In genomic region chr16:8372141-8372540, GRCh38 we compare ENCODE assay signal across 30 cellular contexts.
"Had no signal": no experiment of that assay in that cellular context is flagged by ENCODE, and none has a peak within 500 bp of the region (broad histone marks: within the 10 kb centered on the region; RNA-seq: fewer than 3 reads in every experiment).

No MANE protein-coding gene starts in this region.

- H3K36me3 ChIP-seq: ascending aorta, cardiac muscle cell, WERI-Rb-1 had no signal

- H3K4me3 ChIP-seq: ascending aorta, cardiac muscle cell had no signal

- H3K27ac ChIP-seq: ascending aorta, cardiac muscle cell, WERI-Rb-1 had no signal

- H3K27me3 ChIP-seq: ascending aorta, cardiac muscle cell had no signal

- FAIRE-seq: bronchial epithelial cell had no signal

- H3K4me1 ChIP-seq: ascending aorta had no signal

- DNase-seq: activated CD4-positive, alpha-beta memory T cell treated with anti-CD3 and anti-CD28 coated beads, Interleukin-2, amount 10 ng/mL, durations not matched to agents 7 days and 5 days; activated CD4-positive, alpha-beta T cell treated with anti-CD3 and anti-CD28 coated beads for 1 hour; activated CD4-positive, alpha-beta T cell treated with anti-CD3 and anti-CD28 coated beads for 36 hours; activated CD4-positive, alpha-beta T cell treated with anti-CD3 and anti-CD28 coated beads for 48 hours; activated CD4-positive, alpha-beta T cell treated with anti-CD3 and anti-CD28 coated beads, Interleukin-2, amount 10 ng/mL, durations not matched to agents 7 days and 5 days; activated CD4-positive, alpha-beta T cell treated with anti-CD3 and anti-CD28 coated beads, Interleukin-2, amount 50 U/mL, for 48 hours; activated CD4-positive, CD25-positive, alpha-beta regulatory T cell; activated CD8-positive, alpha-beta memory T cell treated with anti-CD3 and anti-CD28 coated beads for 24 hours; activated CD8-positive, alpha-beta memory T cell treated with anti-CD3 and anti-CD28 coated beads, Interleukin-2, amount 10 ng/mL, durations not matched to agents 7 days and 5 days; activated CD8-positive, alpha-beta memory T cell treated with anti-CD3 and anti-CD28 coated beads, Interleukin-2, amount 50 U/mL, for 48 hours; activated CD8-positive, alpha-beta T cell treated with anti-CD3 and anti-CD28 coated beads, Interleukin-2, amount 10 ng/mL, durations not matched to agents 7 days and 5 days; activated effector memory CD4-positive, alpha-beta T cell treated with Interleukin-2 at 50 U/mL for 16 hours; activated gamma-delta T cell; activated naive CD4-positive, alpha-beta T cell treated with anti-CD3 and anti-CD28 coated beads, Interleukin-2, amount 10 ng/mL, durations not matched to agents 7 days and 5 days; activated naive CD4-positive, alpha-beta T cell treated with Interleukin-2 at 50 U/mL for 16 hours; activated naive CD8-positive, alpha-beta T cell treated with anti-CD3 and anti-CD28 coated beads, Interleukin-2, amount 10 ng/mL, durations not matched to agents 7 days and 5 days; activated naive CD8-positive, alpha-beta T cell treated with anti-CD3 and anti-CD28 coated beads, Interleukin-2, amount 50 U/mL, for 24 hours; activated T-cell treated with anti-CD3 and anti-CD28 coated beads, Interleukin-2, amount 50 U/mL, for 24 hours; activated T-cell treated with anti-CD3 and anti-CD28 coated beads, Interleukin-2, amount 50 U/mL, for 48 hours; amygdala; anterior cingulate cortex; caudate nucleus; cerebellar nuclear complex; T-helper 1 cell; T-helper 2 cell; T-helper 9 cell; WERI-Rb-1 had no signal

- H3K9me3 ChIP-seq: ascending aorta had no signal
